ENCODE assay signal across 34 cellular contexts in genomic region chr4:5588046-5588445, GRCh38.
"Had no signal": no experiment of that assay in that cellular context is flagged by ENCODE, and none has a peak within 500 bp of the region (broad histone marks: within the 10 kb centered on the region; RNA-seq: fewer than 3 reads in every experiment).

No MANE protein-coding gene starts in this region.

- H3K9ac ChIP-seq: KMS-11 had no signal

- H3K4me2 ChIP-seq: KMS-11 had no signal

- H3K4me3 ChIP-seq: MG63 had no signal

- H3K27me3 ChIP-seq: MG63 had no signal

- H3K36me3 ChIP-seq: MG63 had no signal

- DNase-seq: Karpas-422, Kasumi-1, MG63, MM.1S, MV-4-11, NCI-H1048, NCI-H1092, NCI-H1092 treated with DMSO at 0.1 percent for 48 hours, NCI-H1105, NCI-H1105 treated with DMSO at 0.1 percent for 48 hours, NCI-H1417, NCI-H1417 treated with DMSO at 0.1 percent for 48 hours, NCI-H1436, NCI-H1436 treated with DMSO at 0.1 percent for 48 hours, NCI-H146, NCI-H1694, NCI-H1694 treated with DMSO at 0.1 percent for 48 hours, NCI-H187, NCI-H187 treated with DMSO at 0.1 percent for 48 hours, NCI-H1930, NCI-H2029, NCI-H2029 treated with DMSO at 0.1 percent for 48 hours, NCI-H2081, NCI-H2081 treated with DMSO at 0.1 percent for 48 hours, NCI-H2107, NCI-H2171, NCI-H2171 treated with DMSO at 0.1 percent for 48 hours, NCI-H2227 treated with DMSO at 0.1 percent for 48 hours, NCI-H226, NCI-H345, NCI-H446, NCI-H446 treated with DMSO at 0.1 percent for 48 hours, NCI-H510A had no signal

- H3K9me3 ChIP-seq: MG63 had no signal

- H3K27ac ChIP-seq: KMS-11 had no signal
